In genomic region chr7:136198168-136198567, GRCh38 we compare ENCODE assay signal across 28 cellular contexts.
A peak's percentile ranks its signal among the peaks of the same experiment; 100 is the strongest.
DNase-seq lines count a peak whose midpoint lies in the region; FAIRE-seq and TF ChIP-seq lines count a peak whose summit lies in the region.
"Had no signal": no experiment of that assay in that cellular context is flagged by ENCODE, and none has a peak within 500 bp of the region (broad histone marks: within the 10 kb centered on the region; RNA-seq: fewer than 3 reads in every experiment).

No MANE protein-coding gene starts in this region.

- no peak overlapping the region for H3K4me3 Mint-ChIP-seq in activated CD4-positive, alpha-beta T cell treated with anti-CD3 and anti-CD28 coated beads, Interleukin-2, amount 10 ng/mL, durations not matched to agents 24 days and 14 days
- H3K4me3 Mint-ChIP-seq: CD14-positive monocyte; CD4-positive, CD25-positive, alpha-beta regulatory T cell; CD8-positive, alpha-beta memory T cell had no signal

- H3K27ac Mint-ChIP-seq in activated CD4-positive, alpha-beta T cell treated with anti-CD3 and anti-CD28 coated beads, Interleukin-2, amount 10 ng/mL, durations not matched to agents 24 days and 14 days: no peak overlapping the region
- H3K27ac Mint-ChIP-seq: CD14-positive monocyte; CD4-positive, CD25-positive, alpha-beta regulatory T cell; CD8-positive, alpha-beta memory T cell had no signal

- intact Hi-C loops in kidney (cut with DNase I) (no loop called here), PC-9 (cut with micrococcal nuclease; ENCODE audit: unreplicated experiment) (no loop called here)
- intact Hi-C loops in activated CD4-positive, alpha-beta T cell treated with anti-CD3 and anti-CD28 coated beads, Interleukin-2, amount 10 ng/mL, durations not matched to agents 24 days and 14 days (cut with micrococcal nuclease): no loop called here

- H3K4me1 ChIP-seq in Karpas-422 (ENCODE audit: low read length) (peaks cover 6% of the 10 kb centered on the region), kidney (ENCODE audit: control insufficient read depth in 1 of 2, insufficient read depth in 1 of 2, low read depth in 1 of 2, low read length in 2 of 2) (no peaks in the 10 kb centered on the region), PC-9 (replicated peaks; ENCODE audit: insufficient read depth) (no peaks in the 10 kb centered on the region)
- H3K4me1 ChIP-seq: BE2C, BLaER1 had no signal

- H3K9me3 ChIP-seq in Karpas-422 (ENCODE audit: low read length) (peaks cover 41% of the 10 kb centered on the region), kidney (ENCODE audit: control insufficient read depth in 1 of 2, low read length in 2 of 2) (peaks cover 2 to 18% of the 10 kb centered on the region in 2 donors), PC-9 (ENCODE audit: insufficient read depth, low read depth) (no peaks in the 10 kb centered on the region)
- H3K9me3 ChIP-seq: BE2C had no signal

- POLR2A ChIA-PET in PC-9 (lab: Charles Lee; ENCODE audit: unreplicated experiment): no interaction called here

- H3K79me2 ChIP-seq in Karpas-422 (ENCODE audit: low read length) (no peaks in the 10 kb centered on the region), PC-9 (ENCODE audit: low read depth) (no peaks in the 10 kb centered on the region)

- no peaks in the 10 kb centered on the region for H3F3A ChIP-seq in PC-9 (ENCODE audit: insufficient read depth, low read depth)

- H3K4me2 ChIP-seq in Karpas-422 (ENCODE audit: low read depth, low read length, poor library complexity, severe bottlenecking): no peak overlapping the region
- no peak overlapping the region for H3K4me2 ChIP-seq in PC-9
- H3K4me2 ChIP-seq: BLaER1 had no signal

- no peaks in the 10 kb centered on the region for H3K4me1 Mint-ChIP-seq in activated CD4-positive, alpha-beta T cell treated with anti-CD3 and anti-CD28 coated beads, Interleukin-2, amount 10 ng/mL, durations not matched to agents 24 days and 14 days
- H3K4me1 Mint-ChIP-seq: CD14-positive monocyte; CD4-positive, alpha-beta memory T cell; CD8-positive, alpha-beta memory T cell had no signal

- TF ChIP-seq CTCF in kidney (IDR thresholded peaks at IDR 0.05; ENCODE audit: borderline replicate concordance, extremely low read depth, insufficient read depth) (no peak), PC-9 (conservative IDR thresholded peaks at IDR 0.05) (no peak)

- no peaks in the 10 kb centered on the region for H4K20me1 ChIP-seq in Karpas-422 (ENCODE audit: insufficient read depth, low read depth, low read length)
- no peaks in the 10 kb centered on the region for H4K20me1 ChIP-seq in PC-9 (ENCODE audit: insufficient read depth)
- H4K20me1 ChIP-seq: BLaER1 had no signal

- no peak overlapping the region for H3K4me3 ChIP-seq in Karpas-422 (ENCODE audit: low read length)
- no peak overlapping the region for H3K4me3 ChIP-seq in kidney (ENCODE audit: low read length in 2 of 2)
- no peak overlapping the region for H3K4me3 ChIP-seq in PC-9
- H3K4me3 ChIP-seq: BLaER1, GM12878 had no signal

- FAIRE-seq in A204.1 (lab: Jason Lieb, UNC) (peak; percentile 71), RCC 7860 (lab: Jason Lieb, UNC) (peak; percentile 8), kidney (lab: Jason Lieb, UNC) (peak; percentile 53)
- FAIRE-seq: GM12878, GM12892, GM18507 had no signal

- H3K27ac ChIP-seq in Karpas-422 (ENCODE audit: low read length) (no peak overlapping the region), kidney (ENCODE audit: low read depth in 2 of 2, low read length in 2 of 2) (no peak overlapping the region), PC-9 (no peak overlapping the region)
- H3K27ac ChIP-seq: 22Rv1, BLaER1 had no signal

- no TSS peak for BruUV-seq in PC-9 (replicated peaks; lab: Mats Ljungman, UMichigan)

- no peaks in the 10 kb centered on the region for H3K9me2 ChIP-seq in Karpas-422 (replicated peaks; ENCODE audit: insufficient read depth, low read length)
- H3K9me2 ChIP-seq in PC-9 (ENCODE audit: insufficient read depth): peaks cover 4% of the 10 kb centered on the region; the same call in 1 of the 2 replicates

- CTCF ChIA-PET in PC-9 (lab: Charles Lee): no interaction called here

- DNase-seq in Karpas-422 (peak; percentile 62), RCC 7860 (ENCODE audit: low spot score) (no peak), kidney (no peak), PC-9 (no peak), SKM-1 (lab: John Stamatoyannopoulos, UW; ENCODE audit: unreplicated experiment) (no peak), NCI-H2029 treated with DMSO at 0.1 percent for 48 hours (lab: John Stamatoyannopoulos, UW) (no peak)
- DNase-seq in activated CD4-positive, alpha-beta T cell treated with anti-CD3 and anti-CD28 coated beads, Interleukin-2, amount 10 ng/mL, durations not matched to agents 24 days and 14 days: no peak
- DNase-seq: ACHN; BE2C; C1 segment of cervical spinal cord; CD4-positive, alpha-beta memory T cell; CD4-positive, CD25-positive, alpha-beta regulatory T cell; CD8-positive, alpha-beta memory T cell; COR-L47; DMS 273 treated with DMSO at 0.1 percent for 48 hours; DMS153; DMS53; DMS79; DND-41; EL; GDM1 had no signal

- H3K36me3 Mint-ChIP-seq in activated CD4-positive, alpha-beta T cell treated with anti-CD3 and anti-CD28 coated beads, Interleukin-2, amount 10 ng/mL, durations not matched to agents 24 days and 14 days (ENCODE audit: low read depth): no peaks in the 10 kb centered on the region
- H3K36me3 Mint-ChIP-seq: CD14-positive monocyte had no signal

- H3K36me3 ChIP-seq in Karpas-422 (ENCODE audit: insufficient read depth, low read length) (0 out of 2 replicates have a peak, but pooled peaks cover 9% of the 10 kb centered on the region), kidney (ENCODE audit: control insufficient read depth in 1 of 2, insufficient read depth in 2 of 2, low read length in 2 of 2) (no peaks in the 10 kb centered on the region), PC-9 (ENCODE audit: low read depth) (no peaks in the 10 kb centered on the region)
- H3K36me3 ChIP-seq: BE2C, BLaER1 had no signal

- no peaks in the 10 kb centered on the region for H3K27me3 Mint-ChIP-seq in activated CD4-positive, alpha-beta T cell treated with anti-CD3 and anti-CD28 coated beads, Interleukin-2, amount 10 ng/mL, durations not matched to agents 24 days and 14 days
- H3K27me3 Mint-ChIP-seq: CD4-positive, alpha-beta memory T cell; CD4-positive, CD25-positive, alpha-beta regulatory T cell; CD8-positive, alpha-beta memory T cell had no signal

- H2AFZ ChIP-seq in Karpas-422 (ENCODE audit: low read length) (no peak overlapping the region), PC-9 (no peak overlapping the region)

- H3K27me3 ChIP-seq in Karpas-422 (ENCODE audit: low read length): no peaks in the 10 kb centered on the region
- H3K27me3 ChIP-seq in PC-9 (ENCODE audit: insufficient read depth, low read depth): no peaks in the 10 kb centered on the region
- H3K27me3 ChIP-seq: BE2C, BLaER1 had no signal

- no peak overlapping the region for H3K9ac ChIP-seq in Karpas-422 (ENCODE audit: low read length)
- no peak overlapping the region for H3K9ac ChIP-seq in kidney (ENCODE audit: low read length in 2 of 2)
- H3K9ac ChIP-seq: BLaER1 had no signal

- H3K9me3 Mint-ChIP-seq in activated CD4-positive, alpha-beta T cell treated with anti-CD3 and anti-CD28 coated beads, Interleukin-2, amount 10 ng/mL, durations not matched to agents 24 days and 14 days: peaks cover 19% of the 10 kb centered on the region
